24 cellular contexts compared by ENCODE assay signal in the genomic region with DNA sequence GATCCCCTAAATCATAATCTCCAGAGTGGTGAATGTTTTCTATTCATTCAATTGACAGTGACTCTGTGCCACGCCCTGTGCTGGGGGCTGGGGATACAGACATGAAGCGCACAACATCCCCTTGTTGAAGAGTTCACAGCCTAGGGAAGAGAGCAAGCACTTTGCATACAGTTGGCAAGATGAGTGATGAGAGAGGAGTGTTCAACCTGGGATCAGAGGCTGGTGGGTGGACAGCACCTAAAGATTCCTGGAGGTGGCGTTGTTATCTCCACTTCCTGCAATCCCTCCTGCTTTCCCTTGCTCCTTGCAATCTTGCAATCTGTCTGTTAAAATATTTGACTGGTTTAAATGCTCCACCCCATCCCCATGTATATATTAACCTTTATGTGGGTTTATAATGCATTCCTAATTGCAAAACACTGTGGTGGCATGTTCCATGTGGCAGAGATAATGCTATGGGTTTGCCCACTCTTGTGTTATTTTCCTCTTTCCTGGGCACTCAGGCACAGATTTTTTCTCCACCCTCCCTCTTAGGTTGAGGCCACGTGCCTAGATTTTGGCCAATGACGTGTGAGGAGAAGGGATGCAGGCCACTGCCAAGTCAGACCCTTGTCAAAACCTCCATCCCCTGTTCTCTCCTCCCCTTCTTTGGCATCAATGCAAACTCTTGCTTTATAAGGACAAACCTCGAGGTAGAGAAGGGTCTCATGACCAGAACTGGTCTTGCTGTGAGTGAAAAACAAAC. TPM values are rescaled to one million over a fixed set of nuclear protein-coding genes. Genes with fewer than 3 reads are reported as not detected.
DNase-seq lines count a peak whose midpoint lies in the region; TF ChIP-seq lines count a peak whose summit lies in the region.
"Had no signal": no experiment of that assay in that cellular context is flagged by ENCODE, and none has a peak within 500 bp of the region (broad histone marks: within the 10 kb centered on the region; RNA-seq: fewer than 3 reads in every experiment).

No MANE protein-coding gene starts in this region.

- H3K4me3 ChIP-seq in endodermal cell (ENCODE audit: low read length) (no peak overlapping the region), parathyroid adenoma (ENCODE audit: low read depth, low read length) (no peak overlapping the region), Karpas-422 (ENCODE audit: low read length) (no peak overlapping the region)
- H3K4me3 ChIP-seq: right lobe of liver had no signal

- no peaks in the 10 kb centered on the region for H3K27me3 Mint-ChIP-seq in H9 (ENCODE audit: low read depth)
- peaks cover 2% of the 10 kb centered on the region for H3K27me3 Mint-ChIP-seq in endodermal cell (ENCODE audit: insufficient read depth)

- no peak overlapping the region for H4K5ac ChIP-seq in H9 (ENCODE audit: insufficient read length, low read depth, low read length)

- H3K9me3 Mint-ChIP-seq in H9 = no peaks in the 10 kb centered on the region
- H3K9me3 Mint-ChIP-seq in endodermal cell = no peaks in the 10 kb centered on the region
- H3K9me3 Mint-ChIP-seq: activated naive CD4-positive, alpha-beta T cell treated with anti-CD3 and anti-CD28 coated beads, Interleukin-2, amount 10 ng/mL, durations not matched to agents 7 days and 5 days; brain had no signal

- TF ChIP-seq CTCF in H9 (conservative IDR thresholded peaks at IDR 0.05) = peak; percentile 50
- peak; percentile 57 for TF ChIP-seq CTCF in endodermal cell (conservative IDR thresholded peaks at IDR 0.05)
- no peak for TF ChIP-seq CTCF in parathyroid adenoma (IDR thresholded peaks at IDR 0.05)

- no peaks in the 10 kb centered on the region; the same call in 1 of the 2 replicates for H3K4me1 ChIP-seq in H9 (ENCODE audit: insufficient read depth, low read length)
- peaks cover 11% of the 10 kb centered on the region for H3K4me1 ChIP-seq in endodermal cell (ENCODE audit: control insufficient read depth, insufficient read depth, low read length)
- peaks cover 29% of the 10 kb centered on the region for H3K4me1 ChIP-seq in parathyroid adenoma
- no peaks in the 10 kb centered on the region for H3K4me1 ChIP-seq in Karpas-422 (ENCODE audit: low read length)

- H3K27me3 ChIP-seq in H9 (ENCODE audit: insufficient read depth, low read length) (no peaks in the 10 kb centered on the region), endodermal cell (ENCODE audit: control insufficient read depth, insufficient read depth, low read length, poor library complexity, severe bottlenecking) (no peaks in the 10 kb centered on the region), parathyroid adenoma (ENCODE audit: control insufficient read depth, insufficient read depth, low read length) (no peaks in the 10 kb centered on the region), Karpas-422 (ENCODE audit: low read length) (no peaks in the 10 kb centered on the region)
- H3K27me3 ChIP-seq: right lobe of liver had no signal

- H3K36me3 ChIP-seq in endodermal cell (ENCODE audit: control insufficient read depth, insufficient read depth, low read length) (no peaks in the 10 kb centered on the region), parathyroid adenoma (ENCODE audit: control insufficient read depth, insufficient read depth, low read length) (no peaks in the 10 kb centered on the region), Karpas-422 (ENCODE audit: insufficient read depth, low read length) (no peaks in the 10 kb centered on the region)
- H3K36me3 ChIP-seq: right lobe of liver had no signal

- H3K9me3 ChIP-seq in H9 (ENCODE audit: control insufficient read depth, low read depth, low read length) (no peaks in the 10 kb centered on the region), endodermal cell (ENCODE audit: control insufficient read depth, low read length) (no peaks in the 10 kb centered on the region), parathyroid adenoma (ENCODE audit: control insufficient read depth, low read length) (no peaks in the 10 kb centered on the region), Karpas-422 (ENCODE audit: low read length) (no peaks in the 10 kb centered on the region)
- H3K9me3 ChIP-seq: right lobe of liver had no signal

- H4K91ac ChIP-seq in H9 (ENCODE audit: insufficient read length, low read depth, low read length) = no peak overlapping the region

- no peaks in the 10 kb centered on the region for H4K20me1 ChIP-seq in H9 (ENCODE audit: control insufficient read depth, insufficient read depth, insufficient read length)
- no peaks in the 10 kb centered on the region for H4K20me1 ChIP-seq in Karpas-422 (ENCODE audit: insufficient read depth, low read depth, low read length)

- no peak overlapping the region for H2AFZ ChIP-seq in H9 (ENCODE audit: low read length)
- H2AFZ ChIP-seq in parathyroid adenoma = no peak overlapping the region
- no peak overlapping the region for H2AFZ ChIP-seq in Karpas-422 (ENCODE audit: low read length)

- no peak overlapping the region for H3T11ph ChIP-seq in H9 (ENCODE audit: low read length)

- no peak overlapping the region for H3K18ac ChIP-seq in H9 (ENCODE audit: insufficient read length, low read depth, low read length)

- H3K79me1 ChIP-seq in H9 (ENCODE audit: insufficient read depth, low read depth, low read length, poor library complexity, severe bottlenecking) = no peaks in the 10 kb centered on the region

- H3K27ac ChIP-seq in H9 (ENCODE audit: insufficient read length, low read depth, low read length) = no peak overlapping the region
- no peak overlapping the region for H3K27ac ChIP-seq in endodermal cell (ENCODE audit: low read depth, low read length)
- H3K27ac ChIP-seq in parathyroid adenoma = peak overlapping the region; percentile 2
- no peak overlapping the region for H3K27ac ChIP-seq in Karpas-422 (ENCODE audit: low read length)
- H3K27ac ChIP-seq: C4-2B, KMS-11 had no signal

- no peak overlapping the region for H3K14ac ChIP-seq in H9 (ENCODE audit: insufficient read depth, low read length)

- H3K79me2 ChIP-seq in H9 (ENCODE audit: insufficient read depth, low read length) = no peaks in the 10 kb centered on the region
- H3K79me2 ChIP-seq in parathyroid adenoma = no peaks in the 10 kb centered on the region
- no peaks in the 10 kb centered on the region for H3K79me2 ChIP-seq in Karpas-422 (ENCODE audit: low read length)

- no CpG with 5 or more reads among the region's 6 CpGs for WGBS in H9 (ENCODE audit: extremely low coverage, insufficient read length, low lambda C conversion rate)
- 66 to 71% methylated on average over 4 to 6 of the region's 6 CpGs for WGBS in endodermal cell (ENCODE audit: insufficient coverage in 1 of 2, insufficient read length in 1 of 2), 2 experiments

- no peak overlapping the region for H2BK12ac ChIP-seq in H9 (ENCODE audit: insufficient read length, low read depth, low read length)

- H3K4me3 Mint-ChIP-seq in H9 = no peak overlapping the region
- no peak overlapping the region for H3K4me3 Mint-ChIP-seq in endodermal cell
- H3K4me3 Mint-ChIP-seq: activated naive CD4-positive, alpha-beta T cell treated with anti-CD3 and anti-CD28 coated beads, Interleukin-2, amount 10 ng/mL, durations not matched to agents 7 days and 5 days; brain had no signal

- no peak overlapping the region for H2BK5ac ChIP-seq in H9 (ENCODE audit: insufficient read length, low read length)

- no peak overlapping the region for H2AK5ac ChIP-seq in H9 (ENCODE audit: insufficient read length, low read length)

- H3K56ac ChIP-seq in H9 (ENCODE audit: insufficient read length, low read depth, low read length) = no peak overlapping the region

- H3K4ac ChIP-seq in H9 (ENCODE audit: low read depth, low read length) = no peak overlapping the region

- no peak overlapping the region for H2BK20ac ChIP-seq in H9 (ENCODE audit: low read depth, low read length, poor library complexity, severe bottlenecking)

- no peak overlapping the region for H4K8ac ChIP-seq in H9 (replicated peaks; ENCODE audit: insufficient read length, low read depth, low read length)

- H3K4me2 ChIP-seq in H9 (ENCODE audit: insufficient read depth, insufficient read length, low read length) (no peak overlapping the region), parathyroid adenoma (ENCODE audit: low read length) (no peak overlapping the region), Karpas-422 (ENCODE audit: low read depth, low read length, poor library complexity, severe bottlenecking) (no peak overlapping the region)
- H3K4me2 ChIP-seq: KMS-11 had no signal

- DNase-seq in H9 = peak; percentile 41
- DNase-seq in NCI-H69 (lab: John Stamatoyannopoulos, UW) = peak; percentile 38
- peak; percentile 68 for DNase-seq in endodermal cell
- DNase-seq in stimulated activated naive CD4-positive, alpha-beta T cell (lab: John Stamatoyannopoulos, UW) = no peak
- DNase-seq in Karpas-422 = no peak
- DNase-seq in KG1 (lab: John Stamatoyannopoulos, UW) = no peak
- DNase-seq: activated CD4-positive, alpha-beta T cell treated with anti-CD3 and anti-CD28 coated beads, Interleukin-2, amount 50 U/mL, for 48 hours; activated CD4-positive, CD25-positive, alpha-beta regulatory T cell; activated naive CD4-positive, alpha-beta T cell treated with anti-CD3 and anti-CD28 coated beads, Interleukin-2, amount 10 ng/mL, durations not matched to agents 7 days and 5 days; GOT3; left colon; mammary epithelial cell; NCI-H1694; NK-92 treated with Interleukin-12 subunit alpha and Interleukin-12 subunit beta, amount 100 ng/mL, for 24 hours; posterior cingulate gyrus; right lobe of liver; SHP77 treated with DMSO at 0.1 percent for 48 hours; stimulated activated CD4-positive, alpha-beta T cell treated with anti-CD3 and anti-CD28 coated beads, Interleukin-4, amount 100 ng/mL, for 1 hour; T1000; trophoblast cell had no signal

- H3K36me3 Mint-ChIP-seq in H9 (ENCODE audit: insufficient read depth in 1 of 3, low read depth in 3 of 3) (no peaks in the 10 kb centered on the region), endodermal cell (ENCODE audit: low read depth) (no peaks in the 10 kb centered on the region)
- H3K36me3 Mint-ChIP-seq: activated naive CD4-positive, alpha-beta T cell treated with anti-CD3 and anti-CD28 coated beads, Interleukin-2, amount 10 ng/mL, durations not matched to agents 7 days and 5 days; brain had no signal

- no peak overlapping the region for H2BK120ac ChIP-seq in H9 (ENCODE audit: low read depth, low read length, poor library complexity, severe bottlenecking)

- no peaks in the 10 kb centered on the region for H3K9me2 ChIP-seq in Karpas-422 (replicated peaks; ENCODE audit: insufficient read depth, low read length)

- no peaks in the 10 kb centered on the region for H3K23me2 ChIP-seq in H9 (ENCODE audit: insufficient read length, low read depth, low read length, poor library complexity, severe bottlenecking)

- H3K27ac Mint-ChIP-seq in H9 (no peak overlapping the region), endodermal cell (no peak overlapping the region)
- H3K27ac Mint-ChIP-seq: activated naive CD4-positive, alpha-beta T cell treated with anti-CD3 and anti-CD28 coated beads, Interleukin-2, amount 10 ng/mL, durations not matched to agents 7 days and 5 days; brain had no signal

- H3K9ac ChIP-seq in H9 (ENCODE audit: extremely low read depth, insufficient read length, low read length) (no peak overlapping the region), endodermal cell (ENCODE audit: extremely low read depth, low read length, poor library complexity, severe bottlenecking) (no peak overlapping the region), parathyroid adenoma (no peak overlapping the region), Karpas-422 (ENCODE audit: low read length) (no peak overlapping the region)
- H3K9ac ChIP-seq: KMS-11 had no signal

- no peak overlapping the region for H2BK15ac ChIP-seq in H9 (ENCODE audit: low read depth, low read length)

- H3K4me1 Mint-ChIP-seq in H9 (peaks cover 6 to 7% of the 10 kb centered on the region in 2 experiments), endodermal cell (peaks cover 8% of the 10 kb centered on the region)
- H3K4me1 Mint-ChIP-seq: activated naive CD4-positive, alpha-beta T cell treated with anti-CD3 and anti-CD28 coated beads, Interleukin-2, amount 10 ng/mL, durations not matched to agents 7 days and 5 days had no signal

- H3K23ac ChIP-seq in H9 (ENCODE audit: insufficient read length, low read depth, low read length) = no peak overlapping the region

RNA-seq across cellular contexts. Expression of a gene that starts 36.2 kb away (rescaled TPM):
- 22.8 and 25.0 TPM in 2 replicates for total RNA-seq in H9 (2021)
- total RNA-seq in endodermal cell = 10 to 100 TPM; 48.0 to 52.4 TPM
- 31.4 TPM for polyA plus RNA-seq in endodermal cell (2013, experiment 1 of 2)
- 34.8 TPM for polyA plus RNA-seq in endodermal cell (2013, experiment 2 of 2)
- 6.5 and 13.3 TPM in 2 replicates for total RNA-seq in Karpas-422 (2014; rRNA removed; shearing (Covaris generic); ENCODE audit: low replicate concordance)

Comparison
In these comparisons a context has a peak if more than half of its experiments do, and no peak if none do; other contexts are left out.
1. DNase-seq: peak in H9 (single experiment), NCI-H69 (single experiment) and endodermal cell (single experiment); none in stimulated activated naive CD4-positive, alpha-beta T cell (0 of 6), Karpas-422 (single experiment) and KG1 (single experiment).